ENCODE assay signal across 8 cellular contexts in genomic region chr10:16521311-16522016, GRCh38. TPM values are rescaled to one million over a fixed set of nuclear protein-coding genes. Genes with fewer than 3 reads are reported as not detected.
DNase-seq lines count a peak whose midpoint lies in the region; ATAC-seq and TF ChIP-seq lines count a peak whose summit lies in the region.

TSS of gene C1QL3 (minus strand) at chr10:16521879. CDS start at chr10:16521065, 814 bp downstream.

- peak; percentile 66 for DNase-seq in activated effector memory CD4-positive, alpha-beta T cell treated with anti-CD3 and anti-CD28 coated beads, Interleukin-2, amount 50 U/mL, for 16 hours
- no peak for DNase-seq in activated effector memory CD4-positive, alpha-beta T cell treated with Interleukin-2 at 50 U/mL for 16 hours
- DNase-seq in T-helper 2 cell treated with Interferon-gamma antibody and Interleukin-4, amounts not matched to agents 5 μg/mL and 100 μg/mL, for 36 hours (ENCODE audit: low spot score): peak; percentile 20
- DNase-seq in natural killer cell treated with Interleukin-12 subunit alpha and Interleukin-12 subunit beta and Interleukin-15 and Interleukin-18, amount 100 ng/mL, for 72 hours (ENCODE audit: low spot score): no peak
- DNase-seq in 8988T: no peak
- DNase-seq in HEK293T (ENCODE audit: extremely low spot score): no peak

- no peaks in the 10 kb centered on the region for H3K36me3 Mint-ChIP-seq in T-helper 2 cell treated with Interferon-gamma antibody and Interleukin-4, amounts not matched to agents 5 μg/mL and 100 μg/mL, for 36 hours (ENCODE audit: low read depth)
- H3K36me3 Mint-ChIP-seq in natural killer cell treated with Interleukin-12 subunit alpha and Interleukin-12 subunit beta and Interleukin-15 and Interleukin-18, amount 100 ng/mL, for 72 hours: no peaks in the 10 kb centered on the region

- WGBS in esophagus, 2 donors: 1 to 2% methylated on average over 56 to 68 of the region's 68 CpGs

- no peaks in the 10 kb centered on the region for H3K36me3 ChIP-seq in esophagus (ENCODE audit: control insufficient read depth in 2 of 2, insufficient read depth in 2 of 2, low read length in 1 of 2)

- ATAC-seq in HG02981 (IDR thresholded peaks at IDR 0.05; ENCODE audit: unreplicated experiment): peak; percentile 35
- peak; percentile 51 to 66 for ATAC-seq in natural killer cell treated with Interleukin-12 subunit alpha and Interleukin-12 subunit beta and Interleukin-15 and Interleukin-18, amount 100 ng/mL, for 72 hours

- no peak within 1 kb of the TSS for H3K27ac ChIP-seq in esophagus (ENCODE audit: low read depth in 2 of 2, low read length in 1 of 2)

- H3K27ac Mint-ChIP-seq in T-helper 2 cell treated with Interferon-gamma antibody and Interleukin-4, amounts not matched to agents 5 μg/mL and 100 μg/mL, for 36 hours: no peak within 1 kb of the TSS
- H3K27ac Mint-ChIP-seq in natural killer cell treated with Interleukin-12 subunit alpha and Interleukin-12 subunit beta and Interleukin-15 and Interleukin-18, amount 100 ng/mL, for 72 hours: no peak within 1 kb of the TSS

- H3K4me1 ChIP-seq in esophagus (ENCODE audit: control insufficient read depth in 2 of 2, insufficient read depth in 2 of 2, low read length in 1 of 2): peaks cover 0 to 13% of the 10 kb centered on the region in 2 donors

- POLR2A ChIA-PET in HEK293T (lab: Yijun Ruan, JAX): no interaction called here

- CTCF ChIA-PET in HEK293T (lab: Yijun Ruan, JAX): interaction anchor here (0.6 kb wide), 1 partner anchor 129 kb away, joined by 6 read pairs; no protein-coding TSS in a partner anchor

- H3K27me3 Mint-ChIP-seq in T-helper 2 cell treated with Interferon-gamma antibody and Interleukin-4, amounts not matched to agents 5 μg/mL and 100 μg/mL, for 36 hours (ENCODE audit: low read depth): peaks cover 42% of the 10 kb centered on the region
- H3K27me3 Mint-ChIP-seq in natural killer cell treated with Interleukin-12 subunit alpha and Interleukin-12 subunit beta and Interleukin-15 and Interleukin-18, amount 100 ng/mL, for 72 hours: peaks cover 26 to 32% of the 10 kb centered on the region in 2 donors

- H3K27me3 ChIP-seq in esophagus (ENCODE audit: control insufficient read depth in 1 of 2, insufficient read depth in 2 of 2, low read length in 2 of 2): peaks cover 0 to 10% of the 10 kb centered on the region in 2 donors

- peak within 1 kb of the TSS; percentile 83 for H3K4me3 Mint-ChIP-seq in T-helper 2 cell treated with Interferon-gamma antibody and Interleukin-4, amounts not matched to agents 5 μg/mL and 100 μg/mL, for 36 hours
- peak within 1 kb of the TSS; percentile 93 for H3K4me3 Mint-ChIP-seq in natural killer cell treated with Interleukin-12 subunit alpha and Interleukin-12 subunit beta and Interleukin-15 and Interleukin-18, amount 100 ng/mL, for 72 hours

- H3K4me3 ChIP-seq in esophagus (ENCODE audit: low read depth in 1 of 2, low read length in 2 of 2): peak within 1 kb of the TSS; percentile 32 to 53

- H3K4me1 Mint-ChIP-seq in T-helper 2 cell treated with Interferon-gamma antibody and Interleukin-4, amounts not matched to agents 5 μg/mL and 100 μg/mL, for 36 hours (ENCODE audit: low read depth): peaks cover 2% of the 10 kb centered on the region
- peaks cover 5 to 12% of the 10 kb centered on the region in 2 donors for H3K4me1 Mint-ChIP-seq in natural killer cell treated with Interleukin-12 subunit alpha and Interleukin-12 subunit beta and Interleukin-15 and Interleukin-18, amount 100 ng/mL, for 72 hours (ENCODE audit: low read depth in 2 of 2)

- no peaks in the 10 kb centered on the region for H3K9me3 Mint-ChIP-seq in T-helper 2 cell treated with Interferon-gamma antibody and Interleukin-4, amounts not matched to agents 5 μg/mL and 100 μg/mL, for 36 hours
- no peaks in the 10 kb centered on the region for H3K9me3 Mint-ChIP-seq in natural killer cell treated with Interleukin-12 subunit alpha and Interleukin-12 subunit beta and Interleukin-15 and Interleukin-18, amount 100 ng/mL, for 72 hours

- H3K9me3 ChIP-seq in esophagus (ENCODE audit: control insufficient read depth in 2 of 2, insufficient read depth in 1 of 2, low read depth in 1 of 2, low read length in 1 of 2): no peaks in the 10 kb centered on the region

TF ChIP-seq in HEK293T, 16 proteins besides CTCF, POLR2A, EP300 and RAD21:
- TF ChIP-seq SUZ12 (IDR thresholded peaks at IDR 0.05) (no peak), BHLHE40 (IDR thresholded peaks at IDR 0.05; ENCODE audit: borderline replicate concordance) (no peak), ARNT (IDR thresholded peaks at IDR 0.05) (no peak), CTBP1 (IDR thresholded peaks at IDR 0.05; ENCODE audit: borderline replicate concordance) (no peak), FOXK2 (IDR thresholded peaks at IDR 0.05) (no peak), SP1 (IDR thresholded peaks at IDR 0.05) (no peak), HDGF (IDR thresholded peaks at IDR 0.05; ENCODE audit: borderline replicate concordance) (no peak), PKNOX1 (IDR thresholded peaks at IDR 0.05) (no peak), FOXM1 (IDR thresholded peaks at IDR 0.05; ENCODE audit: borderline replicate concordance) (no peak), FOXA1 (IDR thresholded peaks at IDR 0.05) (no peak), L3MBTL2 (conservative IDR thresholded peaks at IDR 0.05) (no peak), TARDBP (IDR thresholded peaks at IDR 0.05) (no peak), ELF4 (IDR thresholded peaks at IDR 0.05) (no peak), NFRKB (IDR thresholded peaks at IDR 0.05) (no peak), LEF1 (IDR thresholded peaks at IDR 0.05; ENCODE audit: borderline replicate concordance) (no peak)

RNA-seq across cellular contexts. Expression of gene C1QL3, which starts in this region (rescaled TPM):
- polyA plus RNA-seq in esophagus: not detected
- under 1 TPM in 1 of 2 donors, not detected in 1; 0.38 TPM for total RNA-seq in natural killer cell treated with Interleukin-12 subunit alpha and Interleukin-12 subunit beta and Interleukin-15 and Interleukin-18, amount 100 ng/mL, for 72 hours

Comparison
In these comparisons a context has a peak if more than half of its experiments do, and no peak if none do; other contexts are left out.
1. DNase-seq: peak in activated effector memory CD4-positive, alpha-beta T cell treated with anti-CD3 and anti-CD28 coated beads, Interleukin-2, amount 50 U/mL, for 16 hours (single experiment) and T-helper 2 cell treated with Interferon-gamma antibody and Interleukin-4, amounts not matched to agents 5 μg/mL and 100 μg/mL, for 36 hours (single experiment); none in activated effector memory CD4-positive, alpha-beta T cell treated with Interleukin-2 at 50 U/mL for 16 hours (single experiment), natural killer cell treated with Interleukin-12 subunit alpha and Interleukin-12 subunit beta and Interleukin-15 and Interleukin-18, amount 100 ng/mL, for 72 hours (single experiment), 8988T (single experiment) and HEK293T (single experiment).
2. Peak in ATAC-seq in natural killer cell treated with Interleukin-12 subunit alpha and Interleukin-12 subunit beta and Interleukin-15 and Interleukin-18, amount 100 ng/mL, for 72 hours; RNA of the gene not detected or under 1 TPM.